ENCODE assay signal across 1 cellular context in the genomic region with DNA sequence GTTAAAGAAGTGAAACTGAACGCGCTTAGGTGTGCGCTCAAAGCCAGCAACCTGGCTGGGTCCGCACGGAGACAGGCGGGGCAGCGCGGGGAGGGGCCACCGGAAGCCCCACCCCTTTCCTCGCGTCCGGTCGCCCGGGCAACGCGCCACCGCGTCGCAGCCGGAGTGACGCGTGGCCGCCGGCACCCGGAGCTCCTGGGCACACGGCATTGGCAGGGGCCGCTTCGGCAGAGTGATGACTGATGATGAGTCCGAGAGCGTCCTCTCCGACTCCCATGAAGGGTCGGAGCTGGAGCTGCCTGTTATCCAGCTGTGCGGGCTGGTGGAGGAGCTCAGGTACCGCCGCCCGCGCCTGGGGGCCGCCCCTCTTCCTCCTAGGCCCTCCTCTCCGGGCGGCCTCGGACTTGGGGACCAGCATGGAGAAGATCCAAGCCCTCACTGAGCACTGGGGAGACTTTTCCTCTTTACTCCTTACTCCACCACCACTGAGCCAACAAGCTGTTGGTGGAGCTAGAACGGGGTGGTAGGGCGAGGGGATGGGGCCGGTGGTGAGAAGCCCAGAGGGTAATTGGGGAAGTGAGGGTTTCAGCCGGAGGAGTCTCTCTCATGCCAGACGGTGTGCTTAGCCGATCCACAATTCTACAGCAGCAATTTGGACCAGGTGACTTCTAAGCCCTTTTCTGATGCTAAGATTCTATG.
TF ChIP-seq lines count a peak whose summit lies in the region.

No MANE protein-coding gene starts in this region.

TF ChIP-seq in HepG2, 621 proteins besides CTCF, POLR2A, EP300 and RAD21 (continues in another document):
- TF ChIP-seq, protein P1, sequence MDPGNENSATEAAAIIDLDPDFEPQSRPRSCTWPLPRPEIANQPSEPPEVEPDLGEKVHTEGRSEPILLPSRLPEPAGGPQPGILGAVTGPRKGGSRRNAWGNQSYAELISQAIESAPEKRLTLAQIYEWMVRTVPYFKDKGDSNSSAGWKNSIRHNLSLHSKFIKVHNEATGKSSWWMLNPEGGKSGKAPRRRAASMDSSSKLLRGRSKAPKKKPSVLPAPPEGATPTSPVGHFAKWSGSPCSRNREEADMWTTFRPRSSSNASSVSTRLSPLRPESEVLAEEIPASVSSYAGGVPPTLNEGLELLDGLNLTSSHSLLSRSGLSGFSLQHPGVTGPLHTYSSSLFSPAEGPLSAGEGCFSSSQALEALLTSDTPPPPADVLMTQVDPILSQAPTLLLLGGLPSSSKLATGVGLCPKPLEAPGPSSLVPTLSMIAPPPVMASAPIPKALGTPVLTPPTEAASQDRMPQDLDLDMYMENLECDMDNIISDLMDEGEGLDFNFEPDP (CRISPR knock-in tag; conservative IDR thresholded peaks at IDR 0.05): no peak
- TF ChIP-seq KLF6 (CRISPR knock-in tag; IDR thresholded peaks at IDR 0.05) (peak; percentile 85), NPAS2 (CRISPR knock-in tag; IDR thresholded peaks at IDR 0.05; ENCODE audit: borderline replicate concordance) (no peak), KDM6A (CRISPR knock-in tag; IDR thresholded peaks at IDR 0.05; ENCODE audit: low read depth) (no peak), TP53 (CRISPR knock-in tag; conservative IDR thresholded peaks at IDR 0.05) (no peak), MBD4 (IDR thresholded peaks at IDR 0.05; ENCODE audit: borderline replicate concordance, low read length) (no peak), ZNF75D (CRISPR knock-in tag; IDR thresholded peaks at IDR 0.05; ENCODE audit: borderline replicate concordance) (no peak), ZNF772 (CRISPR knock-in tag; IDR thresholded peaks at IDR 0.05) (no peak), ZNF350 (CRISPR knock-in tag; IDR thresholded peaks at IDR 0.05; ENCODE audit: borderline replicate concordance, low read depth) (no peak), KDM4B (CRISPR knock-in tag; IDR thresholded peaks at IDR 0.05) (no peak; the same call in 1 of the 2 replicates), HNRNPH1 (optimal IDR thresholded peaks at IDR 0.05; ENCODE audit: low read depth, low read length) (no peak), SIX4 (CRISPR knock-in tag; IDR thresholded peaks at IDR 0.05) (no peak), ARID2 (CRISPR knock-in tag; IDR thresholded peaks at IDR 0.05; ENCODE audit: borderline replicate concordance) (no peak), MTA1 (CRISPR knock-in tag; IDR thresholded peaks at IDR 0.05; ENCODE audit: borderline replicate concordance) (no peak), NCOA1 (CRISPR knock-in tag; IDR thresholded peaks at IDR 0.05) (no peak), ZNF678 (CRISPR knock-in tag; IDR thresholded peaks at IDR 0.05) (no peak), NBN (conservative IDR thresholded peaks at IDR 0.05) (no peak), MXI1 (IDR thresholded peaks at IDR 0.05; ENCODE audit: borderline replicate concordance, low read depth, low read length) (peak; percentile 99), ATF7-NPFF (CRISPR knock-in tag; IDR thresholded peaks at IDR 0.05; ENCODE audit: low read depth) (peak; percentile 66; the same call in 1 of the 2 replicates), DNMT3B (CRISPR knock-in tag; conservative IDR thresholded peaks at IDR 0.05) (no peak), TRIM24 (CRISPR knock-in tag; IDR thresholded peaks at IDR 0.05) (no peak), RBFOX2 (IDR thresholded peaks at IDR 0.05; ENCODE audit: low read depth, low read length) (peak; percentile 42; the same call in 1 of the 2 replicates), ZNF841 (CRISPR knock-in tag; IDR thresholded peaks at IDR 0.05; ENCODE audit: borderline replicate concordance) (no peak), GTF3A (CRISPR knock-in tag; conservative IDR thresholded peaks at IDR 0.05) (no peak), ZNF230 (CRISPR knock-in tag; IDR thresholded peaks at IDR 0.05) (no peak), IKZF1 (IDR thresholded peaks at IDR 0.05) (no peak), PITX1 (CRISPR knock-in tag; IDR thresholded peaks at IDR 0.05) (0 out of 2 replicates have a peak, but pooled peaks have one; percentile 12), GATAD1 (CRISPR knock-in tag; IDR thresholded peaks at IDR 0.05) (peak; percentile 86), TAF15 (IDR thresholded peaks at IDR 0.05; ENCODE audit: low read depth, low read length, poor library complexity, severe bottlenecking) (no peak), HHEX (CRISPR knock-in tag; IDR thresholded peaks at IDR 0.05) (no peak), NFATC3 (CRISPR knock-in tag; IDR thresholded peaks at IDR 0.05) (no peak), PPARG (CRISPR knock-in tag; conservative IDR thresholded peaks at IDR 0.05) (no peak), ZNF660 (CRISPR knock-in tag; IDR thresholded peaks at IDR 0.05; ENCODE audit: borderline replicate concordance, low read depth) (no peak)
- TF ChIP-seq, protein P2, sequence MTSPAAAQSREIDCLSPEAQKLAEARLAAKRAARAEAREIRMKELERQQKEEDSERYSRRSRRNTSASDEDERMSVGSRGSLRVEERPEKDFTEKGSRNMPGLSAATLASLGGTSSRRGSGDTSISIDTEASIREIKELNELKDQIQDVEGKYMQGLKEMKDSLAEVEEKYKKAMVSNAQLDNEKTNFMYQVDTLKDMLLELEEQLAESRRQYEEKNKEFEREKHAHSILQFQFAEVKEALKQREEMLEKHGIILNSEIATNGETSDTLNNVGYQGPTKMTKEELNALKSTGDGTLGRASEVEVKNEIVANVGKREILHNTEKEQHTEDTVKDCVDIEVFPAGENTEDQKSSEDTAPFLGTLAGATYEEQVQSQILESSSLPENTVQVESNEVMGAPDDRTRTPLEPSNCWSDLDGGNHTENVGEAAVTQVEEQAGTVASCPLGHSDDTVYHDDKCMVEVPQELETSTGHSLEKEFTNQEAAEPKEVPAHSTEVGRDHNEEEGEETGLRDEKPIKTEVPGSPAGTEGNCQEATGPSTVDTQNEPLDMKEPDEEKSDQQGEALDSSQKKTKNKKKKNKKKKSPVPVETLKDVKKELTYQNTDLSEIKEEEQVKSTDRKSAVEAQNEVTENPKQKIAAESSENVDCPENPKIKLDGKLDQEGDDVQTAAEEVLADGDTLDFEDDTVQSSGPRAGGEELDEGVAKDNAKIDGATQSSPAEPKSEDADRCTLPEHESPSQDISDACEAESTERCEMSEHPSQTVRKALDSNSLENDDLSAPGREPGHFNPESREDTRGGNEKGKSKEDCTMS (CRISPR knock-in tag; conservative IDR thresholded peaks at IDR 0.05): no peak
- TF ChIP-seq, protein P3, sequence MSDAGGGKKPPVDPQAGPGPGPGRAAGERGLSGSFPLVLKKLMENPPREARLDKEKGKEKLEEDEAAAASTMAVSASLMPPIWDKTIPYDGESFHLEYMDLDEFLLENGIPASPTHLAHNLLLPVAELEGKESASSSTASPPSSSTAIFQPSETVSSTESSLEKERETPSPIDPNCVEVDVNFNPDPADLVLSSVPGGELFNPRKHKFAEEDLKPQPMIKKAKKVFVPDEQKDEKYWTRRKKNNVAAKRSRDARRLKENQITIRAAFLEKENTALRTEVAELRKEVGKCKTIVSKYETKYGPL (CRISPR knock-in tag; IDR thresholded peaks at IDR 0.05): no peak
- TF ChIP-seq, protein P4, sequence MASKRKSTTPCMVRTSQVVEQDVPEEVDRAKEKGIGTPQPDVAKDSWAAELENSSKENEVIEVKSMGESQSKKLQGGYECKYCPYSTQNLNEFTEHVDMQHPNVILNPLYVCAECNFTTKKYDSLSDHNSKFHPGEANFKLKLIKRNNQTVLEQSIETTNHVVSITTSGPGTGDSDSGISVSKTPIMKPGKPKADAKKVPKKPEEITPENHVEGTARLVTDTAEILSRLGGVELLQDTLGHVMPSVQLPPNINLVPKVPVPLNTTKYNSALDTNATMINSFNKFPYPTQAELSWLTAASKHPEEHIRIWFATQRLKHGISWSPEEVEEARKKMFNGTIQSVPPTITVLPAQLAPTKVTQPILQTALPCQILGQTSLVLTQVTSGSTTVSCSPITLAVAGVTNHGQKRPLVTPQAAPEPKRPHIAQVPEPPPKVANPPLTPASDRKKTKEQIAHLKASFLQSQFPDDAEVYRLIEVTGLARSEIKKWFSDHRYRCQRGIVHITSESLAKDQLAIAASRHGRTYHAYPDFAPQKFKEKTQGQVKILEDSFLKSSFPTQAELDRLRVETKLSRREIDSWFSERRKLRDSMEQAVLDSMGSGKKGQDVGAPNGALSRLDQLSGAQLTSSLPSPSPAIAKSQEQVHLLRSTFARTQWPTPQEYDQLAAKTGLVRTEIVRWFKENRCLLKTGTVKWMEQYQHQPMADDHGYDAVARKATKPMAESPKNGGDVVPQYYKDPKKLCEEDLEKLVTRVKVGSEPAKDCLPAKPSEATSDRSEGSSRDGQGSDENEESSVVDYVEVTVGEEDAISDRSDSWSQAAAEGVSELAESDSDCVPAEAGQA (IDR thresholded peaks at IDR 0.05; ENCODE audit: low read depth): peak; percentile 62; the same call in 1 of the 2 replicates
- TF ChIP-seq, protein P4 (CRISPR knock-in tag; IDR thresholded peaks at IDR 0.05; ENCODE audit: borderline replicate concordance): no peak
- TF ChIP-seq, protein P5, sequence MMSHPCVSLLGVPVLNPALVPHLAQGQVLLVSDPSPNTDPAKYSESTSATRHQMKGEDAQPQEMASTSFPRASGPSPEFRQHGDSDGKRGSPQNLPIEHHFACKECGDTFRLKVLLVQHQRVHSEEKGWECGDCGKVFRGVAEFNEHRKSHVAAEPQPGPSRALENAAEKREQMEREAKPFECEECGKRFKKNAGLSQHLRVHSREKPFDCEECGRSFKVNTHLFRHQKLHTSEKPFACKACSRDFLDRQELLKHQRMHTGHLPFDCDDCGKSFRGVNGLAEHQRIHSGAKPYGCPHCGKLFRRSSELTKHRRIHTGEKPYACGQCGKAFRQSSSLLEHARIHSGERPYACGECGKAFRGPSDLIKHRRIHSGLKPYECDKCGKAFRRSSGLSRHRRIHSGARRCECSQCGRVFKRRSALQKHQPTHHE (CRISPR knock-in tag; IDR thresholded peaks at IDR 0.05; ENCODE audit: borderline replicate concordance): no peak
- TF ChIP-seq, protein P6, sequence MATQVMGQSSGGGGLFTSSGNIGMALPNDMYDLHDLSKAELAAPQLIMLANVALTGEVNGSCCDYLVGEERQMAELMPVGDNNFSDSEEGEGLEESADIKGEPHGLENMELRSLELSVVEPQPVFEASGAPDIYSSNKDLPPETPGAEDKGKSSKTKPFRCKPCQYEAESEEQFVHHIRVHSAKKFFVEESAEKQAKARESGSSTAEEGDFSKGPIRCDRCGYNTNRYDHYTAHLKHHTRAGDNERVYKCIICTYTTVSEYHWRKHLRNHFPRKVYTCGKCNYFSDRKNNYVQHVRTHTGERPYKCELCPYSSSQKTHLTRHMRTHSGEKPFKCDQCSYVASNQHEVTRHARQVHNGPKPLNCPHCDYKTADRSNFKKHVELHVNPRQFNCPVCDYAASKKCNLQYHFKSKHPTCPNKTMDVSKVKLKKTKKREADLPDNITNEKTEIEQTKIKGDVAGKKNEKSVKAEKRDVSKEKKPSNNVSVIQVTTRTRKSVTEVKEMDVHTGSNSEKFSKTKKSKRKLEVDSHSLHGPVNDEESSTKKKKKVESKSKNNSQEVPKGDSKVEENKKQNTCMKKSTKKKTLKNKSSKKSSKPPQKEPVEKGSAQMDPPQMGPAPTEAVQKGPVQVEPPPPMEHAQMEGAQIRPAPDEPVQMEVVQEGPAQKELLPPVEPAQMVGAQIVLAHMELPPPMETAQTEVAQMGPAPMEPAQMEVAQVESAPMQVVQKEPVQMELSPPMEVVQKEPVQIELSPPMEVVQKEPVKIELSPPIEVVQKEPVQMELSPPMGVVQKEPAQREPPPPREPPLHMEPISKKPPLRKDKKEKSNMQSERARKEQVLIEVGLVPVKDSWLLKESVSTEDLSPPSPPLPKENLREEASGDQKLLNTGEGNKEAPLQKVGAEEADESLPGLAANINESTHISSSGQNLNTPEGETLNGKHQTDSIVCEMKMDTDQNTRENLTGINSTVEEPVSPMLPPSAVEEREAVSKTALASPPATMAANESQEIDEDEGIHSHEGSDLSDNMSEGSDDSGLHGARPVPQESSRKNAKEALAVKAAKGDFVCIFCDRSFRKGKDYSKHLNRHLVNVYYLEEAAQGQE (IDR thresholded peaks at IDR 0.05; ENCODE audit: borderline replicate concordance in 1 of 2, low read depth in 1 of 2, low read length in 2 of 2): no peak
- TF ChIP-seq, protein P7, sequence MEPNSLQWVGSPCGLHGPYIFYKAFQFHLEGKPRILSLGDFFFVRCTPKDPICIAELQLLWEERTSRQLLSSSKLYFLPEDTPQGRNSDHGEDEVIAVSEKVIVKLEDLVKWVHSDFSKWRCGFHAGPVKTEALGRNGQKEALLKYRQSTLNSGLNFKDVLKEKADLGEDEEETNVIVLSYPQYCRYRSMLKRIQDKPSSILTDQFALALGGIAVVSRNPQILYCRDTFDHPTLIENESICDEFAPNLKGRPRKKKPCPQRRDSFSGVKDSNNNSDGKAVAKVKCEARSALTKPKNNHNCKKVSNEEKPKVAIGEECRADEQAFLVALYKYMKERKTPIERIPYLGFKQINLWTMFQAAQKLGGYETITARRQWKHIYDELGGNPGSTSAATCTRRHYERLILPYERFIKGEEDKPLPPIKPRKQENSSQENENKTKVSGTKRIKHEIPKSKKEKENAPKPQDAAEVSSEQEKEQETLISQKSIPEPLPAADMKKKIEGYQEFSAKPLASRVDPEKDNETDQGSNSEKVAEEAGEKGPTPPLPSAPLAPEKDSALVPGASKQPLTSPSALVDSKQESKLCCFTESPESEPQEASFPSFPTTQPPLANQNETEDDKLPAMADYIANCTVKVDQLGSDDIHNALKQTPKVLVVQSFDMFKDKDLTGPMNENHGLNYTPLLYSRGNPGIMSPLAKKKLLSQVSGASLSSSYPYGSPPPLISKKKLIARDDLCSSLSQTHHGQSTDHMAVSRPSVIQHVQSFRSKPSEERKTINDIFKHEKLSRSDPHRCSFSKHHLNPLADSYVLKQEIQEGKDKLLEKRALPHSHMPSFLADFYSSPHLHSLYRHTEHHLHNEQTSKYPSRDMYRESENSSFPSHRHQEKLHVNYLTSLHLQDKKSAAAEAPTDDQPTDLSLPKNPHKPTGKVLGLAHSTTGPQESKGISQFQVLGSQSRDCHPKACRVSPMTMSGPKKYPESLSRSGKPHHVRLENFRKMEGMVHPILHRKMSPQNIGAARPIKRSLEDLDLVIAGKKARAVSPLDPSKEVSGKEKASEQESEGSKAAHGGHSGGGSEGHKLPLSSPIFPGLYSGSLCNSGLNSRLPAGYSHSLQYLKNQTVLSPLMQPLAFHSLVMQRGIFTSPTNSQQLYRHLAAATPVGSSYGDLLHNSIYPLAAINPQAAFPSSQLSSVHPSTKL (CRISPR knock-in tag; IDR thresholded peaks at IDR 0.05): peak; percentile 54
